Comparison of ENCODE assay signal across 8 cellular contexts in genomic region chr19:1269478-1270167, GRCh38. TPM values are rescaled to one million over a fixed set of nuclear protein-coding genes. Genes with fewer than 3 reads are reported as not detected.
A peak's percentile ranks its signal among the peaks of the same experiment; 100 is the strongest.
DNase-seq lines count a peak whose midpoint lies in the region; ATAC-seq, FAIRE-seq and TF ChIP-seq lines count a peak whose summit lies in the region.

No MANE protein-coding gene starts in this region.

- H3K9me3 ChIP-seq in HepG2 (ENCODE audit: low read length) = no peaks in the 10 kb centered on the region

- H3K36me3 Mint-ChIP-seq in dendritic cell treated with granulocyte-macrophage colony-stimulating factor and Interleukin-4, amounts not matched to agents 40 ng/mL and 50 ng/mL, for 4 days (ENCODE audit: low read depth) = peaks cover 56% of the 10 kb centered on the region

- TF ChIP-seq RAD21 in HepG2 (CRISPR knock-in tag; IDR thresholded peaks at IDR 0.05) = peak; percentile 69

- peaks cover 86% of the 10 kb centered on the region for H3K4me1 Mint-ChIP-seq in dendritic cell treated with granulocyte-macrophage colony-stimulating factor and Interleukin-4, amounts not matched to agents 40 ng/mL and 50 ng/mL, for 4 days (ENCODE audit: low read depth)

- ATAC-seq in GM18873 (IDR thresholded peaks at IDR 0.05; ENCODE audit: low FRiP score, unreplicated experiment) (peak; percentile 7), HG03103 (IDR thresholded peaks at IDR 0.05; ENCODE audit: low read depth, unreplicated experiment) (peak; percentile 27), HepG2 (no peak)

- CTCF ChIA-PET in HepG2 (lab: Yijun Ruan, JAX; ENCODE audit: low intra/inter-chr PET ratio, low total read pairs) = no interaction called here

- no peaks in the 10 kb centered on the region for H3K27me3 ChIP-seq in HepG2 (ENCODE audit: control insufficient read depth in 1 of 2, insufficient read depth in 2 of 2, low read length in 2 of 2)

- TF ChIP-seq EP300 in HepG2 (IDR thresholded peaks at IDR 0.05; ENCODE audit: low read depth in 2 of 2, low read length in 2 of 2) (peak in 1 of 2 experiments; percentile 29; a peak in 1 of 4 replicates), HepG2 (CRISPR knock-in tag; IDR thresholded peaks at IDR 0.05; ENCODE audit: borderline replicate concordance) (no peak)

- H3K27me3 Mint-ChIP-seq in dendritic cell treated with granulocyte-macrophage colony-stimulating factor and Interleukin-4, amounts not matched to agents 40 ng/mL and 50 ng/mL, for 4 days = peaks cover 7% of the 10 kb centered on the region

- POLR2A ChIA-PET in HepG2 (lab: Yijun Ruan, JAX) = interaction anchor here (0.8 to 11.5 kb wide), 35 partner anchors 10 to 279 kb away, joined by 3 to 668 read pairs (median 6); partner anchors contain the start of genes ATP5F1D, CBARP, CNN2 and GPX4

- intact Hi-C loops in dendritic cell treated with granulocyte-macrophage colony-stimulating factor and Interleukin-4, amounts not matched to agents 40 ng/mL and 50 ng/mL, for 4 days (cut with micrococcal nuclease) = no loop called here
- intact Hi-C loops in HepG2 (cut with micrococcal nuclease; ENCODE audit: unreplicated experiment) = loop anchor here (1.0 kb wide), 1 partner anchor 25 kb away; no protein-coding TSS in a partner anchor

- H3K4me2 ChIP-seq in HepG2 (ENCODE audit: low read depth, low read length) = peak overlapping the region; percentile 100

- peaks cover 36% of the 10 kb centered on the region for H4K20me1 ChIP-seq in HepG2 (ENCODE audit: insufficient read depth, low read length)

- peak; percentile 15 for FAIRE-seq in HepG2 (lab: Jason Lieb, UNC)

- TF ChIP-seq POLR2A in HepG2 (IDR thresholded peaks at IDR 0.05; ENCODE audit: insufficient read depth in 1 of 2, low read depth in 2 of 2, low read length in 2 of 2) = peak in 1 of 2 experiments; percentile 89; a peak in 2 of 4 replicates

- no peak overlapping the region for H2AFZ ChIP-seq in HepG2 (ENCODE audit: low read length)

- H3K27ac ChIP-seq in HepG2 (ENCODE audit: extremely low read length, insufficient read depth, low read length) = peak overlapping the region; percentile 85

- peak overlapping the region; percentile 59 to 83 (median 62) for H3K4me3 ChIP-seq in HepG2 (replicated peaks in 1 of 3; ENCODE audit: insufficient read depth in 1 of 3, low read depth in 2 of 3, low read length in 3 of 3)

- peak overlapping the region; percentile 90 for H3K9ac ChIP-seq in HepG2 (ENCODE audit: insufficient read depth, low read depth, low read length)

- H3K79me2 ChIP-seq in HepG2 (ENCODE audit: insufficient read depth, low read length) = peaks cover 34% of the 10 kb centered on the region

- H3K36me3 ChIP-seq in HepG2 (replicated peaks in 1 of 2; ENCODE audit: control insufficient read depth in 1 of 2, insufficient read depth in 2 of 2, low read length in 2 of 2) = peaks cover 19 to 42% of the 10 kb centered on the region in 2 experiments

- H3K4me1 ChIP-seq in HepG2 (ENCODE audit: insufficient read depth, low read length) = peaks cover 78% of the 10 kb centered on the region

- H3K27ac Mint-ChIP-seq in dendritic cell treated with granulocyte-macrophage colony-stimulating factor and Interleukin-4, amounts not matched to agents 40 ng/mL and 50 ng/mL, for 4 days = peak overlapping the region; percentile 90

- in situ Hi-C loops in HepG2 (cut with HindIII; ENCODE audit: extremely low pct_ligation_motif_present, low pct_unique_long_range_greater_than_20kb) = no loop called here

- WGBS in HepG2 (ENCODE audit: low lambda C conversion rate) = 0% methylated on average over 17 of the region's 63 CpGs

- peak; percentile 89 for DNase-seq in AG08395 (ENCODE audit: low spot score)
- DNase-seq in NCI-H226 = peak; percentile 82
- DNase-seq in activated CD4-positive, alpha-beta T cell treated with anti-CD3 and anti-CD28 coated beads for 48 hours = peak; percentile 90
- DNase-seq in HepG2 (ENCODE audit: low spot score) = peak; percentile 66
- DNase-seq in stimulated activated CD4-positive, alpha-beta T cell treated with anti-CD3 and anti-CD28 coated beads, Interleukin-2, amount 100 ng/mL, for 48 hours = peak; percentile 82 to 88

- H3K9me3 Mint-ChIP-seq in dendritic cell treated with granulocyte-macrophage colony-stimulating factor and Interleukin-4, amounts not matched to agents 40 ng/mL and 50 ng/mL, for 4 days = no peaks in the 10 kb centered on the region

- BruUV-seq in HepG2 (replicated peaks; lab: Mats Ljungman, UMichigan) = TSS peak; percentile 65

- peak overlapping the region; percentile 99 for H3K4me3 Mint-ChIP-seq in dendritic cell treated with granulocyte-macrophage colony-stimulating factor and Interleukin-4, amounts not matched to agents 40 ng/mL and 50 ng/mL, for 4 days

- TF ChIP-seq CTCF in HepG2 (CRISPR knock-in tag; IDR thresholded peaks at IDR 0.05) = no peak; the same call in 1 of the 2 replicates

RNA-seq across cellular contexts. Expression of gene CIRBP, which starts 0.5 kb away (rescaled TPM):
- total RNA-seq in HepG2 (2016; rRNA removed; fragmentation: Illumina TruSeq; extraction: Trizol) = 133 and 135 TPM in 2 replicates
- 96.6 and 116 TPM in 2 replicates for total RNA-seq in HepG2 (2016; cell fraction: cytosol; rRNA removed; fragmentation: Illumina TruSeq; extraction: Trizol; ENCODE audit: low read depth)
- 122 and 153 TPM in 2 replicates for total RNA-seq in HepG2 (2016; cell fraction: insoluble cytoplasmic fraction; rRNA removed; fragmentation: Illumina TruSeq; extraction: Trizol)
- total RNA-seq in HepG2 (2016; cell fraction: membrane; rRNA removed; fragmentation: Illumina TruSeq; extraction: Trizol) = 83.7 and 88.2 TPM in 2 replicates
- 100 and 108 TPM in 2 replicates for total RNA-seq in HepG2 (2016; cell fraction: nucleus; rRNA removed; fragmentation: Illumina TruSeq; extraction: Trizol)
- polyA plus RNA-seq in HepG2 (2011; rRNA removed) = 140 and 177 TPM in 2 replicates
- 120 and 152 TPM in 2 replicates for polyA plus RNA-seq in HepG2 (2011; cell fraction: cytosol; rRNA removed)
- 887 and 1,037 TPM in 2 replicates for polyA plus RNA-seq in HepG2 (2011; cell fraction: nucleus; rRNA removed)
- polyA plus RNA-seq in HepG2 (2012) = 154 and 221 TPM in 2 replicates
- polyA plus RNA-seq in HepG2 (2016; cell fraction: cytosol; fragmentation: Illumina TruSeq; extraction: Trizol; ENCODE audit: low read depth) = 39.2 and 45.5 TPM in 2 replicates
- polyA plus RNA-seq in HepG2 (2016; cell fraction: insoluble cytoplasmic fraction; fragmentation: Illumina TruSeq; extraction: Trizol; ENCODE audit: low read depth) = 156 and 182 TPM in 2 replicates
- polyA plus RNA-seq in HepG2 (2016; cell fraction: membrane; fragmentation: Illumina TruSeq; extraction: Trizol; ENCODE audit: low read depth) = 63.6 and 72.0 TPM in 2 replicates
- 293 and 318 TPM in 2 replicates for polyA plus RNA-seq in HepG2 (2016; cell fraction: nucleus; fragmentation: Illumina TruSeq; extraction: Trizol; ENCODE audit: insufficient read depth, low read depth)
- 38.8 and 49.7 TPM in 2 replicates for polyA minus RNA-seq in HepG2 (2011; rRNA and poly(A)+ RNA removed; ENCODE audit: low replicate concordance)
- 32.8 and 38.9 TPM in 2 replicates for polyA minus RNA-seq in HepG2 (2011; cell fraction: cytosol; rRNA and poly(A)+ RNA removed)
- polyA minus RNA-seq in HepG2 (2011; cell fraction: nucleus; rRNA and poly(A)+ RNA removed) = 106 and 131 TPM in 2 replicates

RNA-seq across cellular contexts. Expression of gene FAM174C, which starts 5.7 kb away (rescaled TPM):
- total RNA-seq in HepG2 (2016; rRNA removed; fragmentation: Illumina TruSeq; extraction: Trizol) = 21.9 and 31.3 TPM in 2 replicates
- total RNA-seq in HepG2 (2016; cell fraction: cytosol; rRNA removed; fragmentation: Illumina TruSeq; extraction: Trizol; ENCODE audit: low read depth) = 67.5 and 90.2 TPM in 2 replicates
- 14.2 and 28.2 TPM in 2 replicates for total RNA-seq in HepG2 (2016; cell fraction: insoluble cytoplasmic fraction; rRNA removed; fragmentation: Illumina TruSeq; extraction: Trizol)
- total RNA-seq in HepG2 (2016; cell fraction: membrane; rRNA removed; fragmentation: Illumina TruSeq; extraction: Trizol) = 57.9 and 74.3 TPM in 2 replicates
- 18.6 and 22.9 TPM in 2 replicates for total RNA-seq in HepG2 (2016; cell fraction: nucleus; rRNA removed; fragmentation: Illumina TruSeq; extraction: Trizol)
- polyA plus RNA-seq in HepG2 (2011; rRNA removed) = 19.5 and 21.2 TPM in 2 replicates
- polyA plus RNA-seq in HepG2 (2011; cell fraction: cytosol; rRNA removed) = 21.0 and 42.4 TPM in 2 replicates
- polyA plus RNA-seq in HepG2 (2011; cell fraction: nucleus; rRNA removed) = 45.8 and 49.4 TPM in 2 replicates
- polyA plus RNA-seq in HepG2 (2012) = 14.1 and 18.2 TPM in 2 replicates
- polyA plus RNA-seq in HepG2 (2016; cell fraction: cytosol; fragmentation: Illumina TruSeq; extraction: Trizol; ENCODE audit: low read depth) = 104 and 136 TPM in 2 replicates
- polyA plus RNA-seq in HepG2 (2016; cell fraction: insoluble cytoplasmic fraction; fragmentation: Illumina TruSeq; extraction: Trizol; ENCODE audit: low read depth) = 24.1 and 30.7 TPM in 2 replicates
- polyA plus RNA-seq in HepG2 (2016; cell fraction: membrane; fragmentation: Illumina TruSeq; extraction: Trizol; ENCODE audit: low read depth) = 78.9 and 88.8 TPM in 2 replicates
- polyA plus RNA-seq in HepG2 (2016; cell fraction: nucleus; fragmentation: Illumina TruSeq; extraction: Trizol; ENCODE audit: insufficient read depth, low read depth) = 43.0 and 56.8 TPM in 2 replicates
- 15.5 and 24.8 TPM in 2 replicates for polyA minus RNA-seq in HepG2 (2011; rRNA and poly(A)+ RNA removed; ENCODE audit: low replicate concordance)
- polyA minus RNA-seq in HepG2 (2011; cell fraction: cytosol; rRNA and poly(A)+ RNA removed) = 9.4 and 11.7 TPM in 2 replicates
- 6.5 and 6.8 TPM in 2 replicates for polyA minus RNA-seq in HepG2 (2011; cell fraction: nucleus; rRNA and poly(A)+ RNA removed)

RNA-seq across cellular contexts. Expression of gene EFNA2, which starts 16.1 kb away (rescaled TPM):
- 4.3 and 9.9 TPM in 2 replicates for total RNA-seq in HepG2 (2016; rRNA removed; fragmentation: Illumina TruSeq; extraction: Trizol)
- 15.0 and 18.4 TPM in 2 replicates for total RNA-seq in HepG2 (2016; cell fraction: cytosol; rRNA removed; fragmentation: Illumina TruSeq; extraction: Trizol; ENCODE audit: low read depth)
- total RNA-seq in HepG2 (2016; cell fraction: insoluble cytoplasmic fraction; rRNA removed; fragmentation: Illumina TruSeq; extraction: Trizol) = 5.2 and 11.1 TPM in 2 replicates
- total RNA-seq in HepG2 (2016; cell fraction: membrane; rRNA removed; fragmentation: Illumina TruSeq; extraction: Trizol) = 27.1 and 33.2 TPM in 2 replicates
- total RNA-seq in HepG2 (2016; cell fraction: nucleus; rRNA removed; fragmentation: Illumina TruSeq; extraction: Trizol) = 3.7 and 6.5 TPM in 2 replicates
- 6.0 and 11.1 TPM in 2 replicates for polyA plus RNA-seq in HepG2 (2011; rRNA removed)
- polyA plus RNA-seq in HepG2 (2011; cell fraction: cytosol; rRNA removed) = 7.3 and 14.1 TPM in 2 replicates
- 17.9 and 19.5 TPM in 2 replicates for polyA plus RNA-seq in HepG2 (2011; cell fraction: nucleus; rRNA removed)
- polyA plus RNA-seq in HepG2 (2012) = 6.4 and 6.8 TPM in 2 replicates
- polyA plus RNA-seq in HepG2 (2016; cell fraction: cytosol; fragmentation: Illumina TruSeq; extraction: Trizol; ENCODE audit: low read depth) = 17.9 and 19.1 TPM in 2 replicates
- 7.9 and 11.2 TPM in 2 replicates for polyA plus RNA-seq in HepG2 (2016; cell fraction: insoluble cytoplasmic fraction; fragmentation: Illumina TruSeq; extraction: Trizol; ENCODE audit: low read depth)
- 27.7 and 33.0 TPM in 2 replicates for polyA plus RNA-seq in HepG2 (2016; cell fraction: membrane; fragmentation: Illumina TruSeq; extraction: Trizol; ENCODE audit: low read depth)
- 11.7 and 13.4 TPM in 2 replicates for polyA plus RNA-seq in HepG2 (2016; cell fraction: nucleus; fragmentation: Illumina TruSeq; extraction: Trizol; ENCODE audit: insufficient read depth, low read depth)
- 0.28 and 20.0 TPM in 2 replicates for polyA minus RNA-seq in HepG2 (2011; rRNA and poly(A)+ RNA removed; ENCODE audit: low replicate concordance)
- 23.0 and 23.8 TPM in 2 replicates for polyA minus RNA-seq in HepG2 (2011; cell fraction: cytosol; rRNA and poly(A)+ RNA removed)
- 2.8 and 4.2 TPM in 2 replicates for polyA minus RNA-seq in HepG2 (2011; cell fraction: nucleus; rRNA and poly(A)+ RNA removed)

RNA-seq across cellular contexts. Expression of gene MIDN, which starts 21.2 kb away (rescaled TPM):
- total RNA-seq in HepG2 (2016; rRNA removed; fragmentation: Illumina TruSeq; extraction: Trizol) = 8.4 and 10.7 TPM in 2 replicates
- 6.5 and 7.9 TPM in 2 replicates for total RNA-seq in HepG2 (2016; cell fraction: cytosol; rRNA removed; fragmentation: Illumina TruSeq; extraction: Trizol; ENCODE audit: low read depth)
- 8.9 and 11.0 TPM in 2 replicates for total RNA-seq in HepG2 (2016; cell fraction: insoluble cytoplasmic fraction; rRNA removed; fragmentation: Illumina TruSeq; extraction: Trizol)
- 14.1 and 14.8 TPM in 2 replicates for total RNA-seq in HepG2 (2016; cell fraction: membrane; rRNA removed; fragmentation: Illumina TruSeq; extraction: Trizol)
- 17.3 and 19.0 TPM in 2 replicates for total RNA-seq in HepG2 (2016; cell fraction: nucleus; rRNA removed; fragmentation: Illumina TruSeq; extraction: Trizol)
- polyA plus RNA-seq in HepG2 (2011; rRNA removed) = 18.0 and 19.6 TPM in 2 replicates
- polyA plus RNA-seq in HepG2 (2011; cell fraction: cytosol; rRNA removed) = 14.8 and 17.8 TPM in 2 replicates
- polyA plus RNA-seq in HepG2 (2011; cell fraction: nucleus; rRNA removed) = 116 and 135 TPM in 2 replicates
- 27.5 and 28.1 TPM in 2 replicates for polyA plus RNA-seq in HepG2 (2012)
- 2.7 and 3.3 TPM in 2 replicates for polyA plus RNA-seq in HepG2 (2016; cell fraction: cytosol; fragmentation: Illumina TruSeq; extraction: Trizol; ENCODE audit: low read depth)
- polyA plus RNA-seq in HepG2 (2016; cell fraction: insoluble cytoplasmic fraction; fragmentation: Illumina TruSeq; extraction: Trizol; ENCODE audit: low read depth) = 30.9 and 43.0 TPM in 2 replicates
- 10.2 and 10.3 TPM in 2 replicates for polyA plus RNA-seq in HepG2 (2016; cell fraction: membrane; fragmentation: Illumina TruSeq; extraction: Trizol; ENCODE audit: low read depth)
- 76.5 and 77.9 TPM in 2 replicates for polyA plus RNA-seq in HepG2 (2016; cell fraction: nucleus; fragmentation: Illumina TruSeq; extraction: Trizol; ENCODE audit: insufficient read depth, low read depth)
- 14.0 and 39.5 TPM in 2 replicates for polyA minus RNA-seq in HepG2 (2011; rRNA and poly(A)+ RNA removed; ENCODE audit: low replicate concordance)
- 42.7 and 47.0 TPM in 2 replicates for polyA minus RNA-seq in HepG2 (2011; cell fraction: cytosol; rRNA and poly(A)+ RNA removed)
- 36.8 and 48.0 TPM in 2 replicates for polyA minus RNA-seq in HepG2 (2011; cell fraction: nucleus; rRNA and poly(A)+ RNA removed)

RNA-seq across cellular contexts. Expression of gene ATP5F1D, which starts 28.1 kb away (rescaled TPM):
- total RNA-seq in HepG2 (2016; rRNA removed; fragmentation: Illumina TruSeq; extraction: Trizol) = 78.7 and 88.0 TPM in 2 replicates
- 72.7 and 79.4 TPM in 2 replicates for total RNA-seq in HepG2 (2016; cell fraction: cytosol; rRNA removed; fragmentation: Illumina TruSeq; extraction: Trizol; ENCODE audit: low read depth)
- 80.1 and 93.1 TPM in 2 replicates for total RNA-seq in HepG2 (2016; cell fraction: insoluble cytoplasmic fraction; rRNA removed; fragmentation: Illumina TruSeq; extraction: Trizol)
- 72.8 and 84.2 TPM in 2 replicates for total RNA-seq in HepG2 (2016; cell fraction: membrane; rRNA removed; fragmentation: Illumina TruSeq; extraction: Trizol)
- total RNA-seq in HepG2 (2016; cell fraction: nucleus; rRNA removed; fragmentation: Illumina TruSeq; extraction: Trizol) = 40.6 and 53.8 TPM in 2 replicates
- polyA plus RNA-seq in HepG2 (2011; rRNA removed) = 39.4 and 49.3 TPM in 2 replicates
- 61.0 and 112 TPM in 2 replicates for polyA plus RNA-seq in HepG2 (2011; cell fraction: cytosol; rRNA removed)
- polyA plus RNA-seq in HepG2 (2011; cell fraction: nucleus; rRNA removed) = 105 and 111 TPM in 2 replicates
- polyA plus RNA-seq in HepG2 (2012) = 67.0 and 70.9 TPM in 2 replicates
- polyA plus RNA-seq in HepG2 (2016; cell fraction: cytosol; fragmentation: Illumina TruSeq; extraction: Trizol; ENCODE audit: low read depth) = 126 and 135 TPM in 2 replicates
- polyA plus RNA-seq in HepG2 (2016; cell fraction: insoluble cytoplasmic fraction; fragmentation: Illumina TruSeq; extraction: Trizol; ENCODE audit: low read depth) = 131 and 155 TPM in 2 replicates
- 112 and 121 TPM in 2 replicates for polyA plus RNA-seq in HepG2 (2016; cell fraction: membrane; fragmentation: Illumina TruSeq; extraction: Trizol; ENCODE audit: low read depth)
- polyA plus RNA-seq in HepG2 (2016; cell fraction: nucleus; fragmentation: Illumina TruSeq; extraction: Trizol; ENCODE audit: insufficient read depth, low read depth) = 129 and 134 TPM in 2 replicates
- polyA minus RNA-seq in HepG2 (2011; rRNA and poly(A)+ RNA removed; ENCODE audit: low replicate concordance) = 60.5 and 86.6 TPM in 2 replicates
- 53.6 and 68.0 TPM in 2 replicates for polyA minus RNA-seq in HepG2 (2011; cell fraction: cytosol; rRNA and poly(A)+ RNA removed)
- 14.7 and 18.9 TPM in 2 replicates for polyA minus RNA-seq in HepG2 (2011; cell fraction: nucleus; rRNA and poly(A)+ RNA removed)
